ENCODE assay signal across 22 cellular contexts in genomic region chr1:96872757-96873156, GRCh38.
"Had no signal": no experiment of that assay in that cellular context is flagged by ENCODE, and none has a peak within 500 bp of the region (broad histone marks: within the 10 kb centered on the region; RNA-seq: fewer than 3 reads in every experiment).

No MANE protein-coding gene starts in this region.

- ATAC-seq: activated CD8-positive, alpha-beta memory T cell treated with anti-CD3 and anti-CD28 coated beads, Interleukin-2, amount 10 ng/mL, durations not matched to agents 7 days and 5 days had no signal

- H3K4me1 Mint-ChIP-seq: activated CD8-positive, alpha-beta memory T cell treated with anti-CD3 and anti-CD28 coated beads, Interleukin-2, amount 10 ng/mL, durations not matched to agents 7 days and 5 days; immature natural killer cell; nephron had no signal

- H3K27me3 Mint-ChIP-seq: progenitor cell of endocrine pancreas had no signal

- H3K27ac Mint-ChIP-seq: activated CD8-positive, alpha-beta memory T cell treated with anti-CD3 and anti-CD28 coated beads, Interleukin-2, amount 10 ng/mL, durations not matched to agents 7 days and 5 days; immature natural killer cell; nephron; progenitor cell of endocrine pancreas had no signal

- H3K4me3 Mint-ChIP-seq: activated CD8-positive, alpha-beta memory T cell treated with anti-CD3 and anti-CD28 coated beads, Interleukin-2, amount 10 ng/mL, durations not matched to agents 7 days and 5 days; immature natural killer cell; nephron had no signal

- H3K27me3 ChIP-seq: adrenal gland, esophagus squamous epithelium, right atrium auricular region, tibial nerve, vagina had no signal

- H3K4me3 ChIP-seq: adrenal gland, esophagus squamous epithelium, right atrium auricular region, skin epidermis, tibial nerve, vagina had no signal

- H3K9me3 ChIP-seq: vagina had no signal

- DNase-seq: activated CD4-positive, alpha-beta T cell treated with anti-CD3 and anti-CD28 coated beads, Interleukin-2, amount 50 U/mL, for 48 hours; activated CD8-positive, alpha-beta memory T cell treated with anti-CD3 and anti-CD28 coated beads, Interleukin-2, amount 10 ng/mL, durations not matched to agents 7 days and 5 days; activated naive CD4-positive, alpha-beta T cell treated with anti-CD3 and anti-CD28 coated beads, Interleukin-2, amount 50 U/mL, for 16 hours; activated T-cell treated with anti-CD3 and anti-CD28 coated beads, Interleukin-2, amount 50 U/mL, for 1 hour; adrenal gland; esophagus squamous epithelium; foreskin fibroblast; glutamatergic neuron; hypothalamus; immature natural killer cell; occipital lobe; stimulated activated CD4-positive, alpha-beta T cell treated with anti-CD3 and anti-CD28 coated beads, Interleukin-4, amount 100 ng/mL, for 24 hours; stimulated activated naive CD4-positive, alpha-beta T cell treated with Interleukin-2 at 50 U/mL for 16 hours; substantia nigra; T1000 had no signal

- H3K27ac ChIP-seq: adrenal gland, esophagus squamous epithelium, right atrium auricular region, skin epidermis, tibial nerve, vagina, VCaP had no signal

- H3K4me1 ChIP-seq: adrenal gland, esophagus squamous epithelium, right atrium auricular region, tibial nerve, vagina had no signal

- H3K36me3 Mint-ChIP-seq: activated CD8-positive, alpha-beta memory T cell treated with anti-CD3 and anti-CD28 coated beads, Interleukin-2, amount 10 ng/mL, durations not matched to agents 7 days and 5 days; immature natural killer cell had no signal

- H3K36me3 ChIP-seq: adrenal gland, esophagus squamous epithelium, right atrium auricular region, tibial nerve, vagina had no signal
